ENCODE assay signal across 15 cellular contexts in genomic region chr18:12749136-12749535, GRCh38. TPM values are rescaled to one million over a fixed set of nuclear protein-coding genes. Genes with fewer than 3 reads are reported as not detected.
A peak's percentile ranks its signal among the peaks of the same experiment; 100 is the strongest.
DNase-seq lines count a peak whose midpoint lies in the region; ATAC-seq, FAIRE-seq and TF ChIP-seq lines count a peak whose summit lies in the region.
"Had no signal": no experiment of that assay in that cellular context is flagged by ENCODE, and none has a peak within 500 bp of the region (broad histone marks: within the 10 kb centered on the region; RNA-seq: fewer than 3 reads in every experiment).

No MANE protein-coding gene starts in this region.

- no peak for TF ChIP-seq POLR2A in K562 (conservative IDR thresholded peaks at IDR 0.05)

- intact Hi-C loops in K562 (cut with micrococcal nuclease) = no loop called here
- intact Hi-C loops in naive thymus-derived CD4-positive, alpha-beta T cell (cut with micrococcal nuclease) = loop anchor here in 1 of 2 donors (5.0 to 10.0 kb wide), 2 partner anchors 46 to 133 kb away; partner anchors contain the start of gene PTPN2

- in situ Hi-C loops in K562 (cut with MboI) = loop anchor here (5.0 kb wide), 1 partner anchor 183 kb away; no protein-coding TSS in a partner anchor
- in situ Hi-C loops in GM23248 (cut with MboI) = loop anchor here (5.0 to 25.0 kb wide), 3 partner anchors 143 to 888 kb away; no protein-coding TSS in a partner anchor

- H3K79me2 ChIP-seq in K562 (ENCODE audit: control insufficient read depth, insufficient read depth, low read length) = no peaks in the 10 kb centered on the region
- H3K79me2 ChIP-seq in GM23248 (ENCODE audit: insufficient read depth) = no peaks in the 10 kb centered on the region

- peaks cover 21% of the 10 kb centered on the region for H3K4me1 Mint-ChIP-seq in activated naive CD4-positive, alpha-beta T cell treated with anti-CD3 and anti-CD28 coated beads, Interleukin-2, amount 10 ng/mL, durations not matched to agents 7 days and 5 days
- peaks cover 5 to 34% (median 23%) of the 10 kb centered on the region in 7 donors for H3K4me1 Mint-ChIP-seq in naive thymus-derived CD4-positive, alpha-beta T cell

- no peaks in the 10 kb centered on the region for H3K9me3 Mint-ChIP-seq in activated naive CD4-positive, alpha-beta T cell treated with anti-CD3 and anti-CD28 coated beads, Interleukin-2, amount 10 ng/mL, durations not matched to agents 7 days and 5 days
- peaks cover 0 to 1% (median 0%) of the 10 kb centered on the region in 11 donors for H3K9me3 Mint-ChIP-seq in naive thymus-derived CD4-positive, alpha-beta T cell

- ATAC-seq in K562 = no peak
- no peak for ATAC-seq in naive thymus-derived CD4-positive, alpha-beta T cell
- no peak for ATAC-seq in GM19035 (IDR thresholded peaks at IDR 0.05; ENCODE audit: unreplicated experiment)

- H3K9me3 ChIP-seq in K562 (replicated peaks; ENCODE audit: control insufficient read depth, insufficient read depth, low read depth, low read length) (no peaks in the 10 kb centered on the region), GM23248 (ENCODE audit: low read depth) (no peaks in the 10 kb centered on the region)
- no peaks in the 10 kb centered on the region for H3K9me3 ChIP-seq in naive thymus-derived CD4-positive, alpha-beta T cell (ENCODE audit: control insufficient read depth in 2 of 3, low read length in 3 of 3)

- TF ChIP-seq RAD21 in K562 (CRISPR knock-in tag; conservative IDR thresholded peaks at IDR 0.05 in 1 of 2, IDR thresholded peaks at IDR 0.05 in 1 of 2) = no peak

- 54% methylated on average over 13 of the region's 13 CpGs for WGBS in K562 (ENCODE audit: insufficient coverage, low coverage, missing lambda C conversion rate)
- 88 to 91% methylated on average over 13 of the region's 13 CpGs for WGBS in GM23248 (ENCODE audit: low coverage in 1 of 2, low lambda C conversion rate in 2 of 2, missing lambda C conversion rate in 2 of 2), 2 experiments

- peaks cover 21% of the 10 kb centered on the region for H3K27me3 Mint-ChIP-seq in activated naive CD4-positive, alpha-beta T cell treated with anti-CD3 and anti-CD28 coated beads, Interleukin-2, amount 10 ng/mL, durations not matched to agents 7 days and 5 days
- no peaks in the 10 kb centered on the region for H3K27me3 Mint-ChIP-seq in naive thymus-derived CD4-positive, alpha-beta T cell

- 0 out of 2 replicates have a peak, but pooled peaks cover 6% of the 10 kb centered on the region for H3F3A ChIP-seq in GM23248 (ENCODE audit: insufficient read depth)

- no peaks in the 10 kb centered on the region for H3K9me2 ChIP-seq in GM23248 (ENCODE audit: insufficient read depth)

- H3K27me3 ChIP-seq in K562 (ENCODE audit: control insufficient read depth in 2 of 2, insufficient read depth in 2 of 2, low read length in 2 of 2) (no peaks in the 10 kb centered on the region), GM23248 (replicated peaks; ENCODE audit: insufficient read depth) (no peaks in the 10 kb centered on the region)
- no peaks in the 10 kb centered on the region for H3K27me3 ChIP-seq in naive thymus-derived CD4-positive, alpha-beta T cell (ENCODE audit: control insufficient read depth in 2 of 2, insufficient read depth in 2 of 2, low read length in 2 of 2)

- H2AFZ ChIP-seq in K562 (ENCODE audit: low read depth, low read length) = peak overlapping the region; percentile 48; the same call in 1 of the 2 replicates
- no peak overlapping the region for H2AFZ ChIP-seq in GM23248

- CTCF ChIA-PET in activated naive CD4-positive, alpha-beta T cell treated with anti-CD3 and anti-CD28 coated beads, Interleukin-2, amount 10 ng/mL, durations not matched to agents 7 days and 5 days (lab: Charles Lee) = interaction anchor here (1.5 to 14.5 kb wide), 5 partner anchors 22 to 186 kb away, joined by 3 to 114 read pairs (median 17); no protein-coding TSS in a partner anchor
- CTCF ChIA-PET in K562 (lab: Yijun Ruan, JAX; ENCODE audit: low intra/inter-chr PET ratio) = no interaction called here
- CTCF ChIA-PET in naive thymus-derived CD4-positive, alpha-beta T cell (lab: Charles Lee) = interaction anchor here (0.6 to 0.7 kb wide), 2 partner anchors 144 to 236 kb away, joined by 3 to 4 read pairs; no protein-coding TSS in a partner anchor

- POLR2A ChIA-PET in K562 (lab: Yijun Ruan, JAX) = interaction anchor here (0.8 to 1.8 kb wide), 2 partner anchors 18 to 30 kb away, joined by 3 to 6 read pairs; no protein-coding TSS in a partner anchor
- POLR2A ChIA-PET in naive thymus-derived CD4-positive, alpha-beta T cell (lab: Charles Lee) = interaction anchor here (1.0 kb wide), 1 partner anchor 242 kb away, joined by 4 read pairs; no protein-coding TSS in a partner anchor

- H3K4me3 ChIP-seq in K562 (no peak overlapping the region), GM23248 (no peak overlapping the region)
- H3K4me3 ChIP-seq in naive thymus-derived CD4-positive, alpha-beta T cell (ENCODE audit: low read length) = no peak overlapping the region

- H3K9ac ChIP-seq in K562 (ENCODE audit: insufficient read depth in 1 of 2, low read depth in 2 of 2, low read length in 2 of 2) (peak overlapping the region in 1 of 2 experiments; percentile 59; a peak in 2 of 4 replicates), GM23248 (no peak overlapping the region)

- no TSS peak for BruUV-seq in K562 (replicated peaks; lab: Mats Ljungman, UMichigan)

- no peak for TF ChIP-seq EP300 in K562 (IDR thresholded peaks at IDR 0.05; ENCODE audit: low read length)

- H3K36me3 Mint-ChIP-seq in activated naive CD4-positive, alpha-beta T cell treated with anti-CD3 and anti-CD28 coated beads, Interleukin-2, amount 10 ng/mL, durations not matched to agents 7 days and 5 days = no peaks in the 10 kb centered on the region
- H3K36me3 Mint-ChIP-seq in naive thymus-derived CD4-positive, alpha-beta T cell = peaks cover 0 to under 1% (median 0%) of the 10 kb centered on the region in 5 donors
- H3K36me3 Mint-ChIP-seq: CD4-positive, CD25-positive, alpha-beta regulatory T cell had no signal

- no peak for DNase-seq in activated naive CD4-positive, alpha-beta T cell treated with anti-CD3 and anti-CD28 coated beads, Interleukin-2, amount 10 ng/mL, durations not matched to agents 7 days and 5 days
- DNase-seq in activated naive CD4-positive, alpha-beta T cell treated with Interleukin-2 at 50 U/mL for 16 hours = no peak
- no peak for DNase-seq in K562 (ENCODE audit: extremely low read depth in 1 of 4, low spot score in 3 of 4)
- no peak for DNase-seq in naive thymus-derived CD4-positive, alpha-beta T cell
- no peak for DNase-seq in GM23248
- no peak for DNase-seq in SK-N-DZ (ENCODE audit: low spot score)
- DNase-seq in COLO829 (ENCODE audit: low spot score) = no peak
- DNase-seq: CD4-positive, CD25-positive, alpha-beta regulatory T cell; DMS79 treated with DMSO at 0.1 percent for 48 hours; NCI-H1436; NCI-H2107; NCI-H345; NCI-H526 treated with DMSO at 0.1 percent for 48 hours had no signal

- H3K4me3 Mint-ChIP-seq in activated naive CD4-positive, alpha-beta T cell treated with anti-CD3 and anti-CD28 coated beads, Interleukin-2, amount 10 ng/mL, durations not matched to agents 7 days and 5 days = no peak overlapping the region
- peak overlapping the region in 3 of 10 donors; percentile 3 to 18 (median 3) for H3K4me3 Mint-ChIP-seq in naive thymus-derived CD4-positive, alpha-beta T cell

- H3K9me1 ChIP-seq in K562 (ENCODE audit: control insufficient read depth, insufficient read depth, low read length) = no peaks in the 10 kb centered on the region

- peak overlapping the region; percentile 79 for H3K27ac Mint-ChIP-seq in activated naive CD4-positive, alpha-beta T cell treated with anti-CD3 and anti-CD28 coated beads, Interleukin-2, amount 10 ng/mL, durations not matched to agents 7 days and 5 days
- H3K27ac Mint-ChIP-seq in naive thymus-derived CD4-positive, alpha-beta T cell = peak overlapping the region in 5 of 9 donors; percentile 15 to 75 (median 30)

- TF ChIP-seq CTCF in K562 (IDR thresholded peaks at IDR 0.05 in 2 of 3, conservative IDR thresholded peaks at IDR 0.05 in 1 of 3; ENCODE audit: insufficient read depth in 2 of 3, low read depth in 1 of 3, low read length in 3 of 3) = no peak

- no peaks in the 10 kb centered on the region for H4K20me1 ChIP-seq in K562 (replicated peaks; ENCODE audit: control insufficient read depth, insufficient read depth, low read length)
- no peaks in the 10 kb centered on the region for H4K20me1 ChIP-seq in GM23248 (ENCODE audit: insufficient read depth)

- H3K4me2 ChIP-seq in K562 (ENCODE audit: insufficient read depth, low read length) (no peak overlapping the region), GM23248 (ENCODE audit: unreplicated experiment) (no peak overlapping the region)

- H3K36me3 ChIP-seq in K562 (ENCODE audit: control insufficient read depth, insufficient read depth, low read length) (no peaks in the 10 kb centered on the region), GM23248 (ENCODE audit: low read depth) (no peaks in the 10 kb centered on the region)
- H3K36me3 ChIP-seq in naive thymus-derived CD4-positive, alpha-beta T cell (ENCODE audit: control insufficient read depth in 2 of 3, insufficient read depth in 3 of 3, low read length in 3 of 3) = no peaks in the 10 kb centered on the region

- H3K4me1 ChIP-seq in K562 (replicated peaks in 1 of 2; ENCODE audit: control insufficient read depth in 2 of 2, insufficient read depth in 2 of 2, low read length in 2 of 2) (peaks cover 0 to 7% of the 10 kb centered on the region in 2 experiments; a peak in 2 of 5 replicates), GM23248 (ENCODE audit: insufficient read depth) (peaks cover 18% of the 10 kb centered on the region)
- peaks cover 0 to 9% of the 10 kb centered on the region in 2 donors for H3K4me1 ChIP-seq in naive thymus-derived CD4-positive, alpha-beta T cell (ENCODE audit: control insufficient read depth in 2 of 2, insufficient read depth in 2 of 2, low read length in 2 of 2)

- FAIRE-seq in K562 (lab: Jason Lieb, UNC) = no peak
- FAIRE-seq: A204.1 had no signal

- H3K27ac ChIP-seq in K562 (ENCODE audit: extremely low read depth, low read depth, low read length) = no peak overlapping the region
- H3K27ac ChIP-seq in naive thymus-derived CD4-positive, alpha-beta T cell (ENCODE audit: low read depth, low read length) = no peak overlapping the region
- no peak overlapping the region for H3K27ac ChIP-seq in GM23248

RNA-seq across cellular contexts. Expression of gene PSMG2, which starts 46.3 kb away (rescaled TPM):
- total RNA-seq in K562 (2011; cell fraction: chromatin; rRNA removed; ENCODE audit: low replicate concordance) = 38.5 and 51.7 TPM in 2 replicates
- total RNA-seq in K562 (2011; cell fraction: nucleolus; rRNA removed) = 24.5 and 24.8 TPM in 2 replicates
- total RNA-seq in K562 (2011; cell fraction: nucleoplasm; rRNA removed) = 34.8 and 40.9 TPM in 2 replicates
- total RNA-seq in K562 (2014; rRNA removed) (59.9 and 76.9 TPM in 2 replicates), K562 (2014; rRNA removed; fragmentation: Illumina TruSeq; extraction: Trizol) (116 and 125 TPM in 2 replicates), K562 (2015; rRNA removed; fragmentation: Illumina TruSeq; extraction: Trizol) (101 and 111 TPM in 2 replicates), K562 (2021) (90.2 and 95.6 TPM in 2 replicates)
- polyA plus RNA-seq in K562 (2011; rRNA removed) (75.0 and 81.6 TPM in 2 replicates), K562 (2014; fragmentation: Illumina TruSeq; extraction: Trizol) (105 and 120 TPM in 2 replicates), K562 (2014; fragmentation: Nextera tagmentation; extraction: Ambion mirVana) (100 to 1,000 TPM; 194 to 271 TPM), K562 (2014; rRNA removed) (82.8 and 92.7 TPM in 2 replicates), GM23248 (2016; fragmentation: Nextera tagmentation; extraction: Ambion mirVana) (125 and 128 TPM in 2 replicates)
- 35.3 and 54.9 TPM in 2 replicates for polyA plus RNA-seq in K562 (2011; cell fraction: cytosol; rRNA removed)
- 27.2 and 40.2 TPM in 2 replicates for polyA plus RNA-seq in K562 (2011; cell fraction: nucleus; rRNA removed)
- 79.8 and 97.3 TPM in 2 replicates for polyA plus RNA-seq in K562 (2012)
- 56.3 and 61.4 TPM in 2 replicates for polyA minus RNA-seq in K562 (2011; rRNA and poly(A)+ RNA removed)
- 38.3 and 45.0 TPM in 2 replicates for polyA minus RNA-seq in K562 (2011; cell fraction: cytosol; rRNA and poly(A)+ RNA removed)
- polyA minus RNA-seq in K562 (2011; cell fraction: nucleus; rRNA and poly(A)+ RNA removed) = 11.2 and 12.2 TPM in 2 replicates
- total RNA-seq in naive thymus-derived CD4-positive, alpha-beta T cell = 100 to 1,000 TPM in 1 of 5 experiments, 10 to 100 TPM in 4; 49.9 to 104 (median 59.9) TPM
- polyA plus RNA-seq in naive thymus-derived CD4-positive, alpha-beta T cell = 100 to 1,000 TPM; 113 to 126 TPM
- total RNA-seq in GM23248 (2014; rRNA removed; shearing (Covaris generic)) = 63.4 and 81.7 TPM in 2 replicates
- polyA plus RNA-seq in SK-N-DZ (2014; cell fraction: cytosol; rRNA removed) = 108 and 142 TPM in 2 replicates
- 101 and 113 TPM in 2 replicates for polyA plus RNA-seq in SK-N-DZ (2014; cell fraction: nucleus; rRNA removed)

RNA-seq across cellular contexts. Expression of gene CEP76, which starts 46.6 kb away (rescaled TPM):
- total RNA-seq in K562 (2011; cell fraction: chromatin; rRNA removed; ENCODE audit: low replicate concordance) = 25.3 and 46.3 TPM in 2 replicates
- total RNA-seq in K562 (2011; cell fraction: nucleolus; rRNA removed) = 14.8 and 18.3 TPM in 2 replicates
- total RNA-seq in K562 (2011; cell fraction: nucleoplasm; rRNA removed) = 23.8 and 31.1 TPM in 2 replicates
- total RNA-seq in K562 (2014; rRNA removed) (22.1 and 27.3 TPM in 2 replicates), K562 (2014; rRNA removed; fragmentation: Illumina TruSeq; extraction: Trizol) (25.0 and 25.2 TPM in 2 replicates), K562 (2015; rRNA removed; fragmentation: Illumina TruSeq; extraction: Trizol) (16.9 and 21.1 TPM in 2 replicates), K562 (2021) (14.4 and 19.3 TPM in 2 replicates)
- polyA plus RNA-seq in K562 (2011; rRNA removed) (20.5 and 26.3 TPM in 2 replicates), K562 (2014; fragmentation: Illumina TruSeq; extraction: Trizol) (15.7 and 16.2 TPM in 2 replicates), K562 (2014; fragmentation: Nextera tagmentation; extraction: Ambion mirVana) (1 to 10 TPM; 5.3 to 5.6 TPM), K562 (2014; rRNA removed) (21.5 and 23.3 TPM in 2 replicates), GM23248 (2016; fragmentation: Nextera tagmentation; extraction: Ambion mirVana) (6.5 TPM in 2 replicates)
- polyA plus RNA-seq in K562 (2011; cell fraction: cytosol; rRNA removed) = 10.6 and 11.9 TPM in 2 replicates
- 12.4 and 16.0 TPM in 2 replicates for polyA plus RNA-seq in K562 (2011; cell fraction: nucleus; rRNA removed)
- polyA plus RNA-seq in K562 (2012) = 9.7 and 11.6 TPM in 2 replicates
- 32.9 and 34.5 TPM in 2 replicates for polyA minus RNA-seq in K562 (2011; rRNA and poly(A)+ RNA removed)
- 7.8 and 12.5 TPM in 2 replicates for polyA minus RNA-seq in K562 (2011; cell fraction: cytosol; rRNA and poly(A)+ RNA removed)
- polyA minus RNA-seq in K562 (2011; cell fraction: nucleus; rRNA and poly(A)+ RNA removed) = 9.8 and 14.9 TPM in 2 replicates
- total RNA-seq in naive thymus-derived CD4-positive, alpha-beta T cell = 10 to 100 TPM in 3 of 5 experiments, 1 to 10 TPM in 2; 6.9 to 13.2 (median 11.1) TPM
- polyA plus RNA-seq in naive thymus-derived CD4-positive, alpha-beta T cell = 1 to 10 TPM; 8.3 to 9.4 TPM
- 11.8 and 19.7 TPM in 2 replicates for total RNA-seq in GM23248 (2014; rRNA removed; shearing (Covaris generic))
- polyA plus RNA-seq in SK-N-DZ (2014; cell fraction: cytosol; rRNA removed) = 27.8 and 32.1 TPM in 2 replicates
- 39.9 and 40.3 TPM in 2 replicates for polyA plus RNA-seq in SK-N-DZ (2014; cell fraction: nucleus; rRNA removed)
